Comparison of ENCODE assay signal across 9 cellular contexts in the genomic region with DNA sequence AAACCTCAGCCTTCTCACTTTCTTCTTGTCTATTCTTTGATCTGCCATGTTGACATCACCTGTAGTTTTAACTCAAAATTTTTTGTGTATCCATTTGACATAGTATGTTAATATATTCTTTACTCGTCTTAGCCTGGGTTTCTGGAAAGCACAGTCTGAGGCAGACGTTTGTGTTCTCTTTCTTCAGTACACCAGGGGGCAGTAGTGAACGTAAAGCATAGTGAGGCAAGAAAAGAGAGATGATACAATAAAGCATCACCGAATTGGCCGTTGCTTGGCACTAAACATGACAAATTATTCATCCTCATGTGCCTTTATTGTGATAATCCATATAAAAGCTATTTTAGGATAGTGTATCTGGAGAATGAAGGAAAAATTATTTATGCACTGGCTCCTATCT.
DNase-seq lines count a peak whose midpoint lies in the region; ATAC-seq, FAIRE-seq and TF ChIP-seq lines count a peak whose summit lies in the region.
"Had no signal": no experiment of that assay in that cellular context is flagged by ENCODE, and none has a peak within 500 bp of the region (broad histone marks: within the 10 kb centered on the region; RNA-seq: fewer than 3 reads in every experiment).

No MANE protein-coding gene starts in this region.

- CTCF ChIA-PET in endothelial cell of umbilical vein (lab: Charles Lee) = interaction anchor here (0.9 to 2.2 kb wide), 4 partner anchors 17 to 322 kb away, joined by 4 to 7 read pairs (median 6); a partner anchor contains a TSS

- H3K9me3 ChIP-seq in heart left ventricle = no peaks in the 10 kb centered on the region
- no peaks in the 10 kb centered on the region for H3K9me3 ChIP-seq in endothelial cell of umbilical vein (replicated peaks; ENCODE audit: control insufficient read depth, insufficient read depth, low read length)
- no peaks in the 10 kb centered on the region for H3K9me3 ChIP-seq in osteoblast (ENCODE audit: low read depth, low read length)

- no peak overlapping the region for H3K4me3 ChIP-seq in heart left ventricle
- H3K4me3 ChIP-seq in endothelial cell of umbilical vein (replicated peaks in 1 of 3; ENCODE audit: insufficient read depth in 1 of 3, low read depth in 1 of 3, low read length in 3 of 3) = no peak overlapping the region
- no peak overlapping the region for H3K4me3 ChIP-seq in osteoblast (ENCODE audit: insufficient read depth, low read length)

- no peaks in the 10 kb centered on the region for H3K79me2 ChIP-seq in endothelial cell of umbilical vein (ENCODE audit: control insufficient read depth, insufficient read depth, low read length)
- H3K79me2 ChIP-seq in osteoblast (ENCODE audit: insufficient read depth, low read length) = no peaks in the 10 kb centered on the region

- DNase-seq in heart left ventricle (no peak), left cardiac atrium (no peak), RKO (ENCODE audit: low spot score) (peak; percentile 76), endothelial cell of umbilical vein (ENCODE audit: low read depth, low spot score) (peak; percentile 60), osteoblast (ENCODE audit: insufficient read length, low spot score, missing footprints) (no peak)
- DNase-seq in stimulated activated naive CD4-positive, alpha-beta T cell treated with Interleukin-2 at 50 U/mL for 16 hours (lab: John Stamatoyannopoulos, UW) = no peak

- H3K27ac ChIP-seq in heart left ventricle = no peak overlapping the region
- H3K27ac ChIP-seq in endothelial cell of umbilical vein (ENCODE audit: insufficient read depth, low read depth, low read length) = no peak overlapping the region
- no peak overlapping the region for H3K27ac ChIP-seq in osteoblast (ENCODE audit: low read depth, low read length)

- 14 to 19% (median 16%) methylated on average over 5 of the region's 5 CpGs for WGBS in heart left ventricle, 4 donors

- TF ChIP-seq POLR2A in heart left ventricle (IDR thresholded peaks at IDR 0.05) (no peak), endothelial cell of umbilical vein (IDR thresholded peaks at IDR 0.05; ENCODE audit: low read depth, low read length) (no peak)

- dilution Hi-C loops in endothelial cell of umbilical vein (cut with MboI; ENCODE audit: extremely low pct_ligation_motif_present, low sequenced_read_pairs) = no loop called here

- H3K9me1 ChIP-seq in endothelial cell of umbilical vein (replicated peaks; ENCODE audit: control insufficient read depth, extremely low read depth, insufficient read depth, low read length) = no peaks in the 10 kb centered on the region

- no peaks in the 10 kb centered on the region for H3K4me1 ChIP-seq in heart left ventricle
- no peaks in the 10 kb centered on the region for H3K4me1 ChIP-seq in endothelial cell of umbilical vein (ENCODE audit: control insufficient read depth, extremely low read depth, insufficient read depth, low read length)
- no peaks in the 10 kb centered on the region for H3K4me1 ChIP-seq in osteoblast (ENCODE audit: insufficient read depth, low read length)

- H2AFZ ChIP-seq in endothelial cell of umbilical vein (ENCODE audit: low read depth, low read length) (no peak overlapping the region), osteoblast (ENCODE audit: low read length) (no peak overlapping the region)

- H4K20me1 ChIP-seq in endothelial cell of umbilical vein (replicated peaks; ENCODE audit: control insufficient read depth, extremely low read depth, insufficient read depth, low read length) (no peaks in the 10 kb centered on the region), osteoblast (ENCODE audit: insufficient read depth, low read length) (no peaks in the 10 kb centered on the region)

- FAIRE-seq in endothelial cell of umbilical vein (lab: Jason Lieb, UNC) = peak; percentile 93

- TF ChIP-seq CTCF in heart left ventricle (IDR thresholded peaks at IDR 0.05) = peak; percentile 32 to 60 (median 45)
- peak; percentile 67 to 71 for TF ChIP-seq CTCF in endothelial cell of umbilical vein (IDR thresholded peaks at IDR 0.05; ENCODE audit: extremely low read depth in 1 of 2, insufficient read depth in 1 of 2, low read depth in 1 of 2, low read length in 2 of 2)
- peak; percentile 75 for TF ChIP-seq CTCF in osteoblast (IDR thresholded peaks at IDR 0.05; ENCODE audit: extremely low read depth, low read depth, low read length)

- H3K36me3 ChIP-seq in heart left ventricle (no peaks in the 10 kb centered on the region), endothelial cell of umbilical vein (ENCODE audit: control insufficient read depth in 2 of 2, extremely low read depth in 1 of 2, insufficient read depth in 2 of 2, low read length in 2 of 2) (no peaks in the 10 kb centered on the region), osteoblast (ENCODE audit: insufficient read depth, low read length) (no peaks in the 10 kb centered on the region)

- ATAC-seq in heart left ventricle (peak in 1 of 4 donors; percentile 49), left cardiac atrium (no peak), HG03354 (IDR thresholded peaks at IDR 0.05; ENCODE audit: poor library complexity, severe bottlenecking, unreplicated experiment) (peak; percentile 79), GM18873 (IDR thresholded peaks at IDR 0.05; ENCODE audit: low FRiP score, unreplicated experiment) (no peak)
- ATAC-seq: stimulated activated naive CD8-positive, alpha-beta T cell treated with anti-CD3 and anti-CD28 coated beads, Interleukin-15, amount 100 ng/mL, for 72 hours had no signal

- H3K27me3 ChIP-seq in heart left ventricle (peaks cover 0 to 16% (median 3%) of the 10 kb centered on the region in 9 donors), endothelial cell of umbilical vein (ENCODE audit: control insufficient read depth in 2 of 2, insufficient read depth in 2 of 2, low read length in 2 of 2) (no peaks in the 10 kb centered on the region), osteoblast (ENCODE audit: insufficient read depth, low read length) (no peaks in the 10 kb centered on the region)

- BruUV-seq in endothelial cell of umbilical vein (replicated peaks; lab: Mats Ljungman, UMichigan) = no TSS peak

- H3K4me2 ChIP-seq in endothelial cell of umbilical vein (ENCODE audit: insufficient read depth, low read length) (no peak overlapping the region), osteoblast (ENCODE audit: insufficient read depth, low read length) (no peak overlapping the region)

- intact Hi-C loops in heart left ventricle (cut with DNase I) (loop anchor here in 1 of 10 donors (2.0 kb wide), 1 partner anchor 510 kb away; no protein-coding TSS in a partner anchor), left cardiac atrium (cut with DNase I) (no loop called here), endothelial cell of umbilical vein (cut with micrococcal nuclease) (loop anchor here (1.0 kb wide), 3 partner anchors 30 to 511 kb away; no protein-coding TSS in a partner anchor)

- POLR2A ChIA-PET in endothelial cell of umbilical vein (lab: Charles Lee) = no interaction called here

- H3K9ac ChIP-seq in endothelial cell of umbilical vein (replicated peaks; ENCODE audit: extremely low read depth, insufficient read depth, low read length) = no peak overlapping the region

TF ChIP-seq in endothelial cell of umbilical vein, 7 proteins besides CTCF, POLR2A, EP300 and RAD21:
- TF ChIP-seq GATA2 (IDR thresholded peaks at IDR 0.05; ENCODE audit: insufficient read depth, insufficient read length, low read depth, low read length) (no peak), FOS (IDR thresholded peaks at IDR 0.05; ENCODE audit: borderline replicate concordance, insufficient read depth, low read length) (no peak), MYC (IDR thresholded peaks at IDR 0.05; ENCODE audit: low read depth, low read length) (no peak), JUN (IDR thresholded peaks at IDR 0.05; ENCODE audit: borderline replicate concordance, insufficient read depth, insufficient read length, low read depth) (no peak), POLR2AphosphoS5 (IDR thresholded peaks at IDR 0.05; ENCODE audit: insufficient read depth, low read depth, low read length) (no peak), EZH2 (IDR thresholded peaks at IDR 0.05; ENCODE audit: borderline replicate concordance, low read depth, low read length, severe bottlenecking) (no peak)
- TF ChIP-seq, protein P1, sequence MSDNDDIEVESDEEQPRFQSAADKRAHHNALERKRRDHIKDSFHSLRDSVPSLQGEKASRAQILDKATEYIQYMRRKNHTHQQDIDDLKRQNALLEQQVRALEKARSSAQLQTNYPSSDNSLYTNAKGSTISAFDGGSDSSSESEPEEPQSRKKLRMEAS (IDR thresholded peaks at IDR 0.05; ENCODE audit: insufficient read depth, insufficient read length) = no peak
TF ChIP-seq in endothelial cell of umbilical vein: peak in this region for 0.

Comparison
In these comparisons a context has a peak if more than half of its experiments do, and no peak if none do; other contexts are left out.
1. DNase-seq: peak in RKO (single experiment) and endothelial cell of umbilical vein (single experiment); none in heart left ventricle (0 of 5), left cardiac atrium (single experiment), osteoblast (single experiment) and stimulated activated naive CD4-positive, alpha-beta T cell treated with Interleukin-2 at 50 U/mL for 16 hours (single experiment).
2. Peak in every context shown above with its lines, with median percentiles within 50 percentile points of each other: CTCF ChIP-seq.